8 cellular contexts compared by ENCODE assay signal in genomic region chr17:82536220-82537201, GRCh38. TPM values are rescaled to one million over a fixed set of nuclear protein-coding genes. Genes with fewer than 3 reads are reported as not detected.
A peak's percentile ranks its signal among the peaks of the same experiment; 100 is the strongest.
DNase-seq lines count a peak whose midpoint lies in the region; ATAC-seq lines count a peak whose summit lies in the region.

No MANE protein-coding gene starts in this region.

- ATAC-seq in T-helper 17 cell (no peak), GM19328 (IDR thresholded peaks at IDR 0.05; ENCODE audit: unreplicated experiment) (no peak)

- no peaks in the 10 kb centered on the region for H3K27me3 Mint-ChIP-seq in T-helper 17 cell

- DNase-seq in EL, result peak; percentile 74
- DNase-seq in T-helper 17 cell, result no peak
- DNase-seq in fibroblast of the conjunctiva (ENCODE audit: low read depth), result peak; percentile 77
- DNase-seq in pulmonary artery endothelial cell (ENCODE audit: low read depth, low spot score), result peak; percentile 83
- DNase-seq in UCSD-AML1 (lab: John Stamatoyannopoulos, UW; ENCODE audit: unreplicated experiment), result no peak
- DNase-seq in NCI-H1105 (lab: John Stamatoyannopoulos, UW), result no peak
- DNase-seq in NCI-H1930 (lab: John Stamatoyannopoulos, UW), result no peak

- H3K27ac Mint-ChIP-seq in T-helper 17 cell, result peak overlapping the region; percentile 84

- H3K9me3 ChIP-seq in T-helper 17 cell (ENCODE audit: control insufficient read depth, low read length, poor library complexity, severe bottlenecking), result no peaks in the 10 kb centered on the region

- peak overlapping the region; percentile 61 for H3K4me3 Mint-ChIP-seq in T-helper 17 cell

- H3K36me3 Mint-ChIP-seq in T-helper 17 cell (ENCODE audit: low read depth), result peaks cover 5% of the 10 kb centered on the region

- H3K4me1 Mint-ChIP-seq in T-helper 17 cell, result peaks cover 50% of the 10 kb centered on the region

RNA-seq across cellular contexts. Expression of gene FOXK2, which starts 17.0 kb away (rescaled TPM):
- total RNA-seq in T-helper 17 cell (10 to 100 TPM; 41.5 to 42.7 TPM), pulmonary artery endothelial cell (29.7 and 31.6 TPM in 2 replicates)

Comparison
In these comparisons a context has a peak if more than half of its experiments do, and no peak if none do; other contexts are left out.
1. DNase-seq: peak in EL (single experiment), fibroblast of the conjunctiva (single experiment) and pulmonary artery endothelial cell (single experiment); none in T-helper 17 cell (0 of 3), UCSD-AML1 (single experiment), NCI-H1105 (single experiment) and NCI-H1930 (0 of 2).